Comparison of ENCODE assay signal across 16 cellular contexts in the genomic region with DNA sequence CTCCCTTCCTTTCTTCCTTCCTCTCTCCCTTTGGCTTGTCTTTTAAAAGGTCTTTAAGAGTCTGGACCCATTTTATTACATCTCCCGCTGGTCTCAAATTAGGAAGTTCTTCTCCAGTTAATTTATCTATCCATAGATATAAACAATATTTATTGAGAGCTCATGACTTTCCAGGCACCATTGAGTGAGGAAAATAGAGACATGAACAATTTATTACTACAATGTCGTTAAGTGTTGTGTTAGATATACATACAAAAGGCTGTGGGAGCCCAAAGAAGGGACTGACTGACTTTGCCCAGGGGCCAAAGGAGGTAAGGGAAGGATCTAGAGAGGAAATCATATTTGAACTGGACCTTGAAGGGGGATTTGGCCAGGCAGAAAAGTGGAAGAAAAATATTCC. TPM values are rescaled to one million over a fixed set of nuclear protein-coding genes. Genes with fewer than 3 reads are reported as not detected.
DNase-seq lines count a peak whose midpoint lies in the region; ATAC-seq and TF ChIP-seq lines count a peak whose summit lies in the region.
"Had no signal": no experiment of that assay in that cellular context is flagged by ENCODE, and none has a peak within 500 bp of the region (broad histone marks: within the 10 kb centered on the region; RNA-seq: fewer than 3 reads in every experiment).

No MANE protein-coding gene starts in this region.

- DNase-seq in NCI-H510A treated with DMSO at 0.1 percent for 48 hours (lab: John Stamatoyannopoulos, UW), result peak; percentile 60
- DNase-seq in NCI-H510A (lab: John Stamatoyannopoulos, UW), result no peak
- no peak for DNase-seq in WERI-Rb-1
- peak; percentile 66 for DNase-seq in osteoblast (ENCODE audit: insufficient read length, low spot score, missing footprints)
- DNase-seq in NCI-H748 treated with DMSO at 0.1 percent for 48 hours (lab: John Stamatoyannopoulos, UW), result no peak
- no peak for DNase-seq in glomerular visceral epithelial cell (ENCODE audit: extremely low spot score)
- DNase-seq: AML-193; CD4-positive, alpha-beta memory T cell; HCEC 1CT; KBM-7 had no signal

- H3K4me3 ChIP-seq in WERI-Rb-1 (ENCODE audit: low read depth, low read length), result no peak overlapping the region
- no peak overlapping the region for H3K4me3 ChIP-seq in osteoblast (ENCODE audit: insufficient read depth, low read length)
- H3K4me3 ChIP-seq: A549, BLaER1, GM23338 had no signal

- TF ChIP-seq CTCF in WERI-Rb-1 (IDR thresholded peaks at IDR 0.05; ENCODE audit: low read depth, low read length) (no peak), osteoblast (IDR thresholded peaks at IDR 0.05; ENCODE audit: extremely low read depth, low read depth, low read length) (no peak)

- H3K27ac ChIP-seq in WERI-Rb-1, result peak overlapping the region; percentile 29; the same call in 1 of the 2 replicates
- H3K27ac ChIP-seq in osteoblast (ENCODE audit: low read depth, low read length), result no peak overlapping the region
- H3K27ac ChIP-seq: 22Rv1, A549, BLaER1 had no signal

- no peak overlapping the region for H3K4me2 ChIP-seq in osteoblast (ENCODE audit: insufficient read depth, low read length)
- H3K4me2 ChIP-seq: A549, GM23338 had no signal

- no peak for ATAC-seq in GM19035 (IDR thresholded peaks at IDR 0.05; ENCODE audit: unreplicated experiment)
- ATAC-seq: A549, GM23338, HepG2 had no signal

- H3K36me3 ChIP-seq in WERI-Rb-1 (no peaks in the 10 kb centered on the region), osteoblast (ENCODE audit: insufficient read depth, low read length) (no peaks in the 10 kb centered on the region)
- H3K36me3 ChIP-seq: BLaER1 had no signal

- no peaks in the 10 kb centered on the region for H3K4me1 ChIP-seq in osteoblast (ENCODE audit: insufficient read depth, low read length)
- H3K4me1 ChIP-seq: A549 had no signal

- no peaks in the 10 kb centered on the region for H4K20me1 ChIP-seq in osteoblast (ENCODE audit: insufficient read depth, low read length)
- H4K20me1 ChIP-seq: BLaER1 had no signal

- H3K27me3 ChIP-seq in WERI-Rb-1 (ENCODE audit: insufficient read depth, low read depth, severe bottlenecking), result no peaks in the 10 kb centered on the region
- no peaks in the 10 kb centered on the region for H3K27me3 ChIP-seq in osteoblast (ENCODE audit: insufficient read depth, low read length)
- H3K27me3 ChIP-seq: BLaER1 had no signal

- H3K79me2 ChIP-seq in osteoblast (ENCODE audit: insufficient read depth, low read length), result no peaks in the 10 kb centered on the region

- H2AFZ ChIP-seq in osteoblast (ENCODE audit: low read length), result no peak overlapping the region
- H2AFZ ChIP-seq: GM23338 had no signal

- H3K9me3 ChIP-seq in WERI-Rb-1 (ENCODE audit: severe bottlenecking), result no peaks in the 10 kb centered on the region
- H3K9me3 ChIP-seq in osteoblast (ENCODE audit: low read depth, low read length), result no peaks in the 10 kb centered on the region
- H3K9me3 ChIP-seq: A549, BLaER1 had no signal

RNA-seq across cellular contexts. Expression of a gene that starts 51.6 kb away (rescaled TPM):
- total RNA-seq in osteoblast, result under 0.01 TPM in 2 replicates
- total RNA-seq: CD4-positive, alpha-beta memory T cell; HepG2 had no signal

Comparison
In these comparisons a context has a peak if more than half of its experiments do, and no peak if none do; other contexts are left out.
1. DNase-seq: peak in NCI-H510A treated with DMSO at 0.1 percent for 48 hours (single experiment) and osteoblast (single experiment); none in NCI-H510A (single experiment), WERI-Rb-1 (single experiment), NCI-H748 treated with DMSO at 0.1 percent for 48 hours (single experiment) and glomerular visceral epithelial cell (single experiment).